Comparison of ENCODE assay signal across 27 cellular contexts in the genomic region with DNA sequence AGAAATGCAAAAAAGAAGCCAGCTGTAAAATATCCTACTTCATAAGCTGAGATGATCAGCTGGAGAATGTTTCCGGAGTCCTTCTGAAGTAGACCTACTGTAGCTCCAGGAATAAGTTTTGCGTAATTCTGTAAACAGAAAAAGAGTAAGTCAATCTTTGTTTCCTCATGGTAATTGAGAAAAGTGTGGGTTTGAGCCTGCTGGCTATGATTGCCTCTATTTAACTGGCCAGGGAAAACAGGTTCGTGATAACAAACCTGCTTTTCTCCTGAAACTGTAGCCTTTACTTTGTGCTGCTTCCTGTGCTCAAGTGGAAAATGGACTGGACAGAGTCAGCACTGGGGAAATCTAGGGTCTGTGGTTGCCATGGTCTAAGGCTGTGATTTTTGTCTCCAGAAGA. TPM values are rescaled to one million over a fixed set of nuclear protein-coding genes. Genes with fewer than 3 reads are reported as not detected.
DNase-seq lines count a peak whose midpoint lies in the region; ATAC-seq, FAIRE-seq and TF ChIP-seq lines count a peak whose summit lies in the region.
"Had no signal": no experiment of that assay in that cellular context is flagged by ENCODE, and none has a peak within 500 bp of the region (broad histone marks: within the 10 kb centered on the region; RNA-seq: fewer than 3 reads in every experiment).

No MANE protein-coding gene starts in this region.

- no peaks in the 10 kb centered on the region for H3K9me2 ChIP-seq in PC-9 (ENCODE audit: insufficient read depth)

- no TSS peak for BruUV-seq in PC-9 (replicated peaks; lab: Mats Ljungman, UMichigan)

- no peak overlapping the region for H2AFZ ChIP-seq in PC-9
- H2AFZ ChIP-seq: GM23338 had no signal

- no peak for TF ChIP-seq POLR2A in A549 (IDR thresholded peaks at IDR 0.05; ENCODE audit: low read length)

- CTCF ChIA-PET in A549 (lab: Yijun Ruan, JAX) (interaction anchor here (1.0 to 1.4 kb wide), 2 partner anchors 39 to 1008 kb away, joined by 3 to 5 read pairs; no protein-coding TSS in a partner anchor), PC-9 (lab: Charles Lee) (no interaction called here)

- peaks cover 23% of the 10 kb centered on the region for H3K4me1 ChIP-seq in A549
- no peaks in the 10 kb centered on the region for H3K4me1 ChIP-seq in mucosa of descending colon (ENCODE audit: low read depth)
- no peaks in the 10 kb centered on the region for H3K4me1 ChIP-seq in PC-9 (replicated peaks; ENCODE audit: insufficient read depth)

- intact Hi-C loops in mucosa of descending colon (cut with DNase I, micrococcal nuclease) (no loop called here), PC-9 (cut with micrococcal nuclease; ENCODE audit: unreplicated experiment) (no loop called here)

- POLR2A ChIA-PET in A549 (lab: Yijun Ruan, JAX), result no interaction called here
- POLR2A ChIA-PET in PC-9 (lab: Charles Lee; ENCODE audit: unreplicated experiment), result interaction anchor here (0.6 kb wide), 1 partner anchor 58 kb away, joined by 4 read pairs; a partner anchor contains a TSS

- H3K4me3 ChIP-seq in A549 (no peak overlapping the region), mucosa of descending colon (no peak overlapping the region), PC-9 (no peak overlapping the region)
- H3K4me3 ChIP-seq: dorsolateral prefrontal cortex, GM23338, MG63, ovary had no signal

- no peak for TF ChIP-seq RAD21 in A549 (conservative IDR thresholded peaks at IDR 0.05 in 1 of 2, IDR thresholded peaks at IDR 0.05 in 1 of 2)

- H3K27ac ChIP-seq in A549 (no peak overlapping the region), PC-9 (no peak overlapping the region)
- H3K27ac ChIP-seq: C4-2B, dorsolateral prefrontal cortex, ovary had no signal

- no peak for TF ChIP-seq CTCF in A549 (IDR thresholded peaks at IDR 0.05)
- TF ChIP-seq CTCF in mucosa of descending colon (IDR thresholded peaks at IDR 0.05), result no peak
- TF ChIP-seq CTCF in PC-9 (conservative IDR thresholded peaks at IDR 0.05), result no peak

- no peaks in the 10 kb centered on the region for H4K20me1 ChIP-seq in PC-9 (ENCODE audit: insufficient read depth)

- H3K9me3 ChIP-seq in A549, result no peaks in the 10 kb centered on the region
- no peaks in the 10 kb centered on the region for H3K9me3 ChIP-seq in mucosa of descending colon
- H3K9me3 ChIP-seq in PC-9 (ENCODE audit: insufficient read depth, low read depth), result no peaks in the 10 kb centered on the region
- H3K9me3 ChIP-seq: MG63, ovary had no signal

- TF ChIP-seq EP300 in A549 (IDR thresholded peaks at IDR 0.05), result no peak

- ATAC-seq in A549 (no peak), mucosa of descending colon (peak; percentile 73), GM21619 (IDR thresholded peaks at IDR 0.05; ENCODE audit: unreplicated experiment) (no peak)
- ATAC-seq: GM23338; naive thymus-derived CD4-positive, alpha-beta T cell; sciatic nerve had no signal

- H3K36me3 ChIP-seq in mucosa of descending colon (ENCODE audit: low read depth) (no peaks in the 10 kb centered on the region), PC-9 (ENCODE audit: low read depth) (0 out of 2 replicates have a peak, but pooled peaks cover 13% of the 10 kb centered on the region)
- H3K36me3 ChIP-seq: MG63, ovary had no signal

- FAIRE-seq in A549 (lab: Jason Lieb, UNC), result no peak
- FAIRE-seq: endothelial cell of umbilical vein, frontal cortex, TTC549 had no signal

- 69% methylated on average over 3 of the region's 3 CpGs for WGBS in A549 (ENCODE audit: missing lambda C conversion rate)

- no peaks in the 10 kb centered on the region for H3F3A ChIP-seq in PC-9 (ENCODE audit: insufficient read depth, low read depth)

- H3K4me2 ChIP-seq in A549 (peak overlapping the region; percentile 33; the same call in 2 of the 3 replicates), PC-9 (no peak overlapping the region)
- H3K4me2 ChIP-seq: GM23338 had no signal

- no peak for DNase-seq in A549 (ENCODE audit: low read depth in 1 of 2, low spot score in 1 of 2)
- DNase-seq in NCI-H774 (lab: John Stamatoyannopoulos, UW), result peak; percentile 6
- peak; percentile 45 for DNase-seq in fibroblast of peridontal ligament (ENCODE audit: extremely low read depth)
- no peak for DNase-seq in mucosa of descending colon
- no peak for DNase-seq in PC-9
- DNase-seq in C1 segment of cervical spinal cord (lab: John Stamatoyannopoulos, UW), result no peak
- no peak for DNase-seq in hypothalamus (lab: John Stamatoyannopoulos, UW)
- DNase-seq: activated CD8-positive, alpha-beta memory T cell treated with anti-CD3 and anti-CD28 coated beads for 24 hours; activated naive CD4-positive, alpha-beta T cell treated with anti-CD3 and anti-CD28 coated beads for 36 hours; activated T-cell treated with anti-CD3 and anti-CD28 coated beads, Interleukin-2, amount 50 U/mL, for 48 hours; central memory CD4-positive, alpha-beta T cell; dorsolateral prefrontal cortex; mesendoderm; MG63; naive thymus-derived CD4-positive, alpha-beta T cell; NCI-H1436; NCI-H524; ovary; stimulated activated CD4-positive, alpha-beta T cell treated with anti-CD3 and anti-CD28 coated beads, Interleukin-15, amount 100 ng/mL, for 24 hours; stimulated activated CD8-positive, alpha-beta memory T cell treated with anti-CD3 and anti-CD28 coated beads, Interleukin-4, amount 100 ng/mL, for 48 hours had no signal

- H3K27me3 ChIP-seq in PC-9 (ENCODE audit: insufficient read depth, low read depth), result no peaks in the 10 kb centered on the region
- H3K27me3 ChIP-seq: MG63, ovary had no signal

- no peaks in the 10 kb centered on the region for H3K79me2 ChIP-seq in PC-9 (ENCODE audit: low read depth)

TF ChIP-seq in A549, 52 proteins besides CTCF, POLR2A, EP300 and RAD21:
- TF ChIP-seq, protein P1, sequence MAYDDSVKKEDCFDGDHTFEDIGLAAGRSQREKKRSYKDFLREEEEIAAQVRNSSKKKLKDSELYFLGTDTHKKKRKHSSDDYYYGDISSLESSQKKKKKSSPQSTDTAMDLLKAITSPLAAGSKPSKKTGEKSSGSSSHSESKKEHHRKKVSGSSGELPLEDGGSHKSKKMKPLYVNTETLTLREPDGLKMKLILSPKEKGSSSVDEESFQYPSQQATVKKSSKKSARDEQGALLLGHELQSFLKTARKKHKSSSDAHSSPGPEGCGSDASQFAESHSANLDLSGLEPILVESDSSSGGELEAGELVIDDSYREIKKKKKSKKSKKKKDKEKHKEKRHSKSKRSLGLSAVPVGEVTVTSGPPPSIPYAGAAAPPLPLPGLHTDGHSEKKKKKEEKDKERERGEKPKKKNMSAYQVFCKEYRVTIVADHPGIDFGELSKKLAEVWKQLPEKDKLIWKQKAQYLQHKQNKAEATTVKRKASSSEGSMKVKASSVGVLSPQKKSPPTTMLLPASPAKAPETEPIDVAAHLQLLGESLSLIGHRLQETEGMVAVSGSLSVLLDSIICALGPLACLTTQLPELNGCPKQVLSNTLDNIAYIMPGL (CRISPR knock-in tag; IDR thresholded peaks at IDR 0.05; ENCODE audit: borderline replicate concordance), result no peak
- TF ChIP-seq MAZ (IDR thresholded peaks at IDR 0.05; ENCODE audit: borderline replicate concordance, low read depth, low read length) (no peak), CEBPB (IDR thresholded peaks at IDR 0.05) (no peak), ZSCAN20 (CRISPR knock-in tag; IDR thresholded peaks at IDR 0.05) (no peak), GATA3 (IDR thresholded peaks at IDR 0.05; ENCODE audit: borderline replicate concordance) (no peak), HOXB13 (CRISPR knock-in tag; IDR thresholded peaks at IDR 0.05; ENCODE audit: low read depth) (no peak), SREBF2 (IDR thresholded peaks at IDR 0.05) (no peak), RARB (CRISPR knock-in tag; IDR thresholded peaks at IDR 0.05) (no peak), CBX8 (IDR thresholded peaks at IDR 0.05) (no peak), CHD4 (IDR thresholded peaks at IDR 0.05; ENCODE audit: borderline replicate concordance) (no peak), EHMT2 (IDR thresholded peaks at IDR 0.05; ENCODE audit: low read depth) (no peak), SMC3 (IDR thresholded peaks at IDR 0.05) (no peak)
- TF ChIP-seq, protein P2, sequence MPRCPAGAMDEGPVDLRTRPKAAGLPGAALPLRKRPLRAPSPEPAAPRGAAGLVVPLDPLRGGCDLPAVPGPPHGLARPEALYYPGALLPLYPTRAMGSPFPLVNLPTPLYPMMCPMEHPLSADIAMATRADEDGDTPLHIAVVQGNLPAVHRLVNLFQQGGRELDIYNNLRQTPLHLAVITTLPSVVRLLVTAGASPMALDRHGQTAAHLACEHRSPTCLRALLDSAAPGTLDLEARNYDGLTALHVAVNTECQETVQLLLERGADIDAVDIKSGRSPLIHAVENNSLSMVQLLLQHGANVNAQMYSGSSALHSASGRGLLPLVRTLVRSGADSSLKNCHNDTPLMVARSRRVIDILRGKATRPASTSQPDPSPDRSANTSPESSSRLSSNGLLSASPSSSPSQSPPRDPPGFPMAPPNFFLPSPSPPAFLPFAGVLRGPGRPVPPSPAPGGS (IDR thresholded peaks at IDR 0.05), result no peak

RNA-seq across cellular contexts. Expression of a gene that starts 58.1 kb away (rescaled TPM):
- polyA plus RNA-seq in A549 (2011; rRNA removed) (4.8 and 5.0 TPM in 2 replicates), A549 (2017; fragmentation: RNase III; extraction: RNeasy Plus Mini Kit Qiagen cat#74134 plus additional on column Dnase treatment) (4.1 to 4.8 TPM (median 4.2 TPM) in 3 replicates)
- 1.5 and 1.9 TPM in 2 replicates for polyA plus RNA-seq in A549 (2012; cell fraction: cytosol; rRNA removed)
- polyA plus RNA-seq in A549 (2012; cell fraction: nucleus; rRNA removed), result 4.0 and 5.1 TPM in 2 replicates
- 4.1 and 4.5 TPM in 2 replicates for polyA minus RNA-seq in A549 (2011; rRNA and poly(A)+ RNA removed)
- total RNA-seq in mucosa of descending colon (10 to 100 TPM in 2 of 3 donors, 1 to 10 TPM in 1; 9.0 to 35.7 (median 16.2) TPM), PC-9 (2021) (24.3 and 30.6 TPM in 2 replicates)
- total RNA-seq: activated naive CD4-positive, alpha-beta T cell treated with anti-CD3 and anti-CD28 coated beads for 36 hours; dorsolateral prefrontal cortex; endothelial cell of umbilical vein; GM23338; naive thymus-derived CD4-positive, alpha-beta T cell; sciatic nerve had no signal
- polyA plus RNA-seq: GM23338; naive thymus-derived CD4-positive, alpha-beta T cell; ovary had no signal

Comparison
In these comparisons a context has a peak if more than half of its experiments do, and no peak if none do; other contexts are left out.
1. DNase-seq: peak in NCI-H774 (single experiment) and fibroblast of peridontal ligament (single experiment); none in A549 (0 of 2), mucosa of descending colon (0 of 3), PC-9 (0 of 2), C1 segment of cervical spinal cord (0 of 14) and hypothalamus (0 of 51).